ENCODE assay signal across 14 cellular contexts in the genomic region with DNA sequence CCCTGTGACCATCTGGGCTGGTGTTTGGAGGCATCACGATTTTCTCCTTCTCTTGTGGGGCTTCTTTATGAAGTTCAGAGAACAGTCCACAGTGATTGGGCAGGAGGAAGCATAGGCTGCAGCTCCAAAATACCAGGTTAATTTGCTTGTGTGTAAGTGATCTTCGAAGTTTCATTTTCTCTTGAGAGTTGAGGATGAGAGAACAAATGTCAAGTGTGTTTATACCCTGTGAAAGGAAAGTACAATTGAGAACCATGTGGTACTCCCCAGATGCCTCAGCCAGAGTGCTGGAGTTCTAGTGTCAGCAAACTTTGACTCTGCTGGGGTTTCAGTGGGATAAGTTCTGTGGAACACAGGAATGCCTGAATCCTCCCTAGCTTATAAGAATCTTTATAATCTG.
A peak's percentile ranks its signal among the peaks of the same experiment; 100 is the strongest.
DNase-seq lines count a peak whose midpoint lies in the region; ATAC-seq and TF ChIP-seq lines count a peak whose summit lies in the region.
"Had no signal": no experiment of that assay in that cellular context is flagged by ENCODE, and none has a peak within 500 bp of the region (broad histone marks: within the 10 kb centered on the region; RNA-seq: fewer than 3 reads in every experiment).

No MANE protein-coding gene starts in this region.

- H3K4me3 ChIP-seq in KMS-11 (IDR thresholded peaks at IDR 0.05; ENCODE audit: insufficient read depth, low read depth, low read length) = no peak overlapping the region
- H3K4me3 ChIP-seq: upper lobe of left lung had no signal

- no peaks in the 10 kb centered on the region for H3K79me2 ChIP-seq in KMS-11 (ENCODE audit: insufficient read depth, low read depth)

- no peaks in the 10 kb centered on the region for H3K36me3 ChIP-seq in KMS-11 (ENCODE audit: insufficient read depth)
- H3K36me3 ChIP-seq: upper lobe of left lung had no signal

- ATAC-seq in GM19395 (IDR thresholded peaks at IDR 0.05; ENCODE audit: unreplicated experiment) (peak; percentile 90), HG02885 (IDR thresholded peaks at IDR 0.05; ENCODE audit: poor library complexity, unreplicated experiment) (peak; percentile 87)
- ATAC-seq: effector memory CD8-positive, alpha-beta T cell had no signal

- H3K4me1 ChIP-seq in KMS-11 (ENCODE audit: low read depth, poor library complexity, severe bottlenecking) = peaks cover 38% of the 10 kb centered on the region

- peak overlapping the region; percentile 67 for H2AFZ ChIP-seq in KMS-11 (ENCODE audit: low read depth)

- no peak overlapping the region; the same call in 1 of the 2 replicates for H3K9ac ChIP-seq in KMS-11

- no peaks in the 10 kb centered on the region for H3K27me3 ChIP-seq in KMS-11 (ENCODE audit: insufficient read depth, low read depth)
- H3K27me3 ChIP-seq: upper lobe of left lung had no signal

- TF ChIP-seq CTCF in GM13977 (IDR thresholded peaks at IDR 0.05; ENCODE audit: extremely low read depth, insufficient read depth, missing control alignments) (no peak), KMS-11 (conservative IDR thresholded peaks at IDR 0.05; ENCODE audit: low read depth, low read length) (no peak)

- no peaks in the 10 kb centered on the region for H4K20me1 ChIP-seq in KMS-11 (ENCODE audit: insufficient read depth)

- in situ Hi-C loops in GM13977 (cut with MboI; ENCODE audit: low pct_unique_long_range_greater_than_20kb, low sequenced_read_pairs, unreplicated experiment) = no loop called here

- peak; percentile 42 for DNase-seq in GM13977 (ENCODE audit: low spot score)
- DNase-seq in NCI-H2227 (lab: John Stamatoyannopoulos, UW; ENCODE audit: unreplicated experiment) = no peak
- no peak for DNase-seq in NAMALWA (ENCODE audit: low spot score)
- DNase-seq in head of caudate nucleus = no peak
- DNase-seq in activated effector memory CD4-positive, alpha-beta T cell treated with anti-CD3 and anti-CD28 coated beads, Interleukin-2, amount 50 U/mL, for 16 hours = no peak
- DNase-seq: activated gamma-delta T cell treated with Interleukin-2 at 50 U/mL for 16 hours; C1 segment of cervical spinal cord; effector memory CD8-positive, alpha-beta T cell; stimulated activated CD4-positive, alpha-beta T cell treated with anti-CD3 and anti-CD28 coated beads, Interleukin-4, amount 100 ng/mL, for 24 hours; T-helper 9 cell; upper lobe of left lung had no signal

- peak overlapping the region; percentile 65 for H3K27ac ChIP-seq in KMS-11
- H3K27ac ChIP-seq: upper lobe of left lung had no signal

- peak overlapping the region; percentile 89 for H3K4me2 ChIP-seq in KMS-11

- intact Hi-C loops in head of caudate nucleus (cut with DNase I) = no loop called here
